ENCODE assay signal across 22 cellular contexts in genomic region chrY:7449860-7450259, GRCh38.
"Had no signal": no experiment of that assay in that cellular context is flagged by ENCODE, and none has a peak within 500 bp of the region (broad histone marks: within the 10 kb centered on the region; RNA-seq: fewer than 3 reads in every experiment).

No MANE protein-coding gene starts in this region.

- DNase-seq: activated CD4-positive, alpha-beta memory T cell treated with anti-CD3 and anti-CD28 coated beads, Interleukin-2, amount 10 ng/mL, durations not matched to agents 7 days and 5 days; activated CD4-positive, alpha-beta T cell treated with anti-CD3 and anti-CD28 coated beads, Interleukin-2, amount 10 ng/mL, durations not matched to agents 7 days and 5 days; activated CD4-positive, CD25-positive, alpha-beta regulatory T cell treated with anti-CD3 and anti-CD28 coated beads, Interleukin-2, amount 50 U/mL, for 72 hours; activated CD8-positive, alpha-beta memory T cell treated with anti-CD3 and anti-CD28 coated beads, Interleukin-2, amount 50 U/mL, for 48 hours; activated gamma-delta T cell; activated naive CD8-positive, alpha-beta T cell treated with anti-CD3 and anti-CD28 coated beads, Interleukin-2, amount 50 U/mL, for 24 hours; activated T-cell treated with anti-CD3 and anti-CD28 coated beads, Interleukin-2, amount 50 U/mL, for 24 hours; amygdala; endodermal cell; gastrocnemius medialis; hippocampal formation; left colon; naive B cell; ovary; right cardiac atrium; spleen; stimulated activated naive CD4-positive, alpha-beta T cell; SW 1271; T1000 had no signal

- H3K27me3 ChIP-seq: breast epithelium, gastrocnemius medialis, ovary, spleen, tibial nerve had no signal

- ATAC-seq: activated naive CD8-positive, alpha-beta T cell treated with anti-CD3 and anti-CD28 coated beads, Interleukin-2, amount 50 U/mL, for 24 hours; gastrocnemius medialis; left colon; right cardiac atrium had no signal

- H3K4me1 ChIP-seq: breast epithelium, gastrocnemius medialis, spleen, tibial nerve had no signal

- H3K9me3 ChIP-seq: breast epithelium, gastrocnemius medialis, ovary, spleen, tibial nerve had no signal

- FAIRE-seq: keratinocyte had no signal

- H3K4me3 ChIP-seq: breast epithelium, gastrocnemius medialis, ovary, spleen, tibial nerve had no signal

- H3K36me3 ChIP-seq: breast epithelium, gastrocnemius medialis, ovary, spleen, tibial nerve had no signal

- H3K27ac ChIP-seq: breast epithelium, gastrocnemius medialis, ovary, spleen, tibial nerve had no signal
